ENCODE assay signal across 1 cellular context in genomic region chr10:43606323-43607198, GRCh38.
TF ChIP-seq lines count a peak whose summit lies in the region.

Gene ZNF485, plus strand, starts transcription at chr10:43606438. Its CDS starts 613 bp downstream, at chr10:43607051.

TF ChIP-seq in K562, 482 proteins besides CTCF, POLR2A, EP300 and RAD21 (continued from another document and continues in another):
- TF ChIP-seq ZNF449 (CRISPR knock-in tag; IDR thresholded peaks at IDR 0.05) (no peak), POU5F1 (IDR thresholded peaks at IDR 0.05; ENCODE audit: borderline replicate concordance, low read depth, low read length, partially characterized antibody) (peak; percentile 66), NFATC3 (IDR thresholded peaks at IDR 0.05) (no peak), TAF7 (tag; IDR thresholded peaks at IDR 0.05) (no peak), SAP30 (IDR thresholded peaks at IDR 0.05; ENCODE audit: borderline replicate concordance, insufficient read depth, low read depth, low read length, poor library complexity, severe bottlenecking) (peak; percentile 89), POLR3G (IDR thresholded peaks at IDR 0.05; ENCODE audit: extremely low read depth, insufficient read length, insufficient replicate concordance) (no peak), ZC3H8 (IDR thresholded peaks at IDR 0.05) (no peak), NR2F6 (CRISPR knock-in tag; IDR thresholded peaks at IDR 0.05) (no peak), PTTG1 (tag; IDR thresholded peaks at IDR 0.05; ENCODE audit: low read depth) (no peak), SMARCC2 (IDR thresholded peaks at IDR 0.05; ENCODE audit: low read depth) (no peak), FOXA3 (CRISPR knock-in tag; conservative IDR thresholded peaks at IDR 0.05 in 1 of 2, IDR thresholded peaks at IDR 0.05 in 1 of 2) (0 out of 4 replicates have a peak, but pooled peaks of 1 of the 2 experiments have one; percentile 31), CREB3 (tag; conservative IDR thresholded peaks at IDR 0.05; ENCODE audit: low read depth) (peak; percentile 16; the same call in 1 of the 2 replicates), ZNF707 (CRISPR knock-in tag; conservative IDR thresholded peaks at IDR 0.05) (no peak), PHTF2 (CRISPR knock-in tag; IDR thresholded peaks at IDR 0.05) (no peak), ELF1 (tag; IDR thresholded peaks at IDR 0.05) (peak; percentile 88), ZHX1 (conservative IDR thresholded peaks at IDR 0.05; ENCODE audit: low read length) (no peak), SMAD2 (IDR thresholded peaks at IDR 0.05; ENCODE audit: low read depth, low read length) (no peak), SMAD4 (CRISPR knock-in tag; conservative IDR thresholded peaks at IDR 0.05) (no peak), ZNF41 (CRISPR knock-in tag; conservative IDR thresholded peaks at IDR 0.05) (no peak), RHOXF2B (CRISPR knock-in tag; conservative IDR thresholded peaks at IDR 0.05) (no peak), ZFP91 (CRISPR knock-in tag; IDR thresholded peaks at IDR 0.05) (no peak), ZBTB9 (CRISPR knock-in tag; IDR thresholded peaks at IDR 0.05) (no peak), CTCFL (IDR thresholded peaks at IDR 0.05; ENCODE audit: borderline replicate concordance, insufficient read depth, low read depth, low read length, poor library complexity, severe bottlenecking) (no peak), TAF15 (IDR thresholded peaks at IDR 0.05; ENCODE audit: low read depth, low read length) (no peak), ETV1 (tag; conservative IDR thresholded peaks at IDR 0.05; ENCODE audit: low read depth) (no peak), E2F6 (IDR thresholded peaks at IDR 0.05; ENCODE audit: borderline replicate concordance in 1 of 2, extremely low read depth in 1 of 2, insufficient read depth in 1 of 2, insufficient read length in 1 of 2, low read depth in 1 of 2, low read length in 1 of 2, poor library complexity in 1 of 2, severe bottlenecking in 1 of 2) (peak; percentile 92 to 94), KLF6 (CRISPR knock-in tag; IDR thresholded peaks at IDR 0.05; ENCODE audit: borderline replicate concordance) (no peak), HOXB6 (CRISPR knock-in tag; IDR thresholded peaks at IDR 0.05; ENCODE audit: borderline replicate concordance) (no peak), ZNF584 (CRISPR knock-in tag; IDR thresholded peaks at IDR 0.05; ENCODE audit: low read depth) (no peak), FOXK1 (CRISPR knock-in tag; IDR thresholded peaks at IDR 0.05; ENCODE audit: borderline replicate concordance) (no peak), HNRNPUL1 (IDR thresholded peaks at IDR 0.05; ENCODE audit: low read length) (no peak), PHF20 (IDR thresholded peaks at IDR 0.05; ENCODE audit: partially characterized antibody) (peak; percentile 69), E2F5 (CRISPR knock-in tag; IDR thresholded peaks at IDR 0.05) (no peak), KDM5B (IDR thresholded peaks at IDR 0.05; ENCODE audit: insufficient replicate concordance, low read depth, low read length) (peak; percentile 88), BCL6 (CRISPR knock-in tag; IDR thresholded peaks at IDR 0.05) (no peak), PURB (CRISPR knock-in tag; IDR thresholded peaks at IDR 0.05; ENCODE audit: low read depth) (no peak), CBX2 (IDR thresholded peaks at IDR 0.05; ENCODE audit: insufficient read depth, low read length, poor library complexity, severe bottlenecking) (no peak), ZBTB34 (CRISPR knock-in tag; IDR thresholded peaks at IDR 0.05) (no peak), ZNF146 (CRISPR knock-in tag; IDR thresholded peaks at IDR 0.05; ENCODE audit: unreplicated experiment) (no peak), NRF1 (conservative IDR thresholded peaks at IDR 0.05 in 1 of 2, IDR thresholded peaks at IDR 0.05 in 1 of 2) (no peak; a peak in 1 of 4 replicates), PHB2 (IDR thresholded peaks at IDR 0.05; ENCODE audit: low read depth) (no peak), FIP1L1 (IDR thresholded peaks at IDR 0.05; ENCODE audit: low read depth, low read length, poor library complexity, severe bottlenecking) (peak; percentile 85), PML (IDR thresholded peaks at IDR 0.05; ENCODE audit: low read length) (0 out of 2 replicates have a peak, but pooled peaks have one; percentile 31), FOXP4 (CRISPR knock-in tag; IDR thresholded peaks at IDR 0.05; ENCODE audit: borderline replicate concordance) (peak; percentile 66; the same call in 1 of the 2 replicates), BHLHE40 (IDR thresholded peaks at IDR 0.05; ENCODE audit: low read length) (no peak), NFXL1 (CRISPR knock-in tag; IDR thresholded peaks at IDR 0.05) (no peak), HBP1 (CRISPR knock-in tag; IDR thresholded peaks at IDR 0.05) (no peak), KHSRP (IDR thresholded peaks at IDR 0.05) (no peak), RBM14 (IDR thresholded peaks at IDR 0.05; ENCODE audit: borderline replicate concordance, insufficient read depth, low read depth, low read length) (no peak), GATAD2A (IDR thresholded peaks at IDR 0.05) (no peak), NCOA4 (IDR thresholded peaks at IDR 0.05; ENCODE audit: partially characterized antibody) (no peak)
